ENCODE assay signal across 30 cellular contexts in the genomic region with DNA sequence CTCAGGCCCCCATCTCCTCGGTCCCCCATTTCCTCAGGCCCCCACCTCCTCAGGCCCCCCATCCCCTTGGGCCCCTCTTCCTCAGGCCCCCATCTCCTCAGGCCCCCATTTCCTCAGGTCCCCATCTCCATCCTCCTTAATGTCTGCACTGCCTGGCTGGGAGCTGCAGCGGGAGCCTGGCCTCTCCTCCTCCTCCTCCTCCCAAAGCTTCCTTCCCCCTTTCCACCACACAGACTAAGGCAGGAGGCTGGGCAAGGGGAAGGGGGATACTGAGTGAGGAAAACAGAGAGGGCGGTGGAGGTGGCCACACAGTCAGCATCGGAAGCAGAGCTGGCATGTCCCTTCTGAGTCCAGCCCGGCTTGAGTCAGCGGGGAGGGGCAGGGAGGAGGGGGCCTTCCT.
"Had no signal": no experiment of that assay in that cellular context is flagged by ENCODE, and none has a peak within 500 bp of the region (broad histone marks: within the 10 kb centered on the region; RNA-seq: fewer than 3 reads in every experiment).

No MANE protein-coding gene starts in this region.

- FAIRE-seq: bronchial epithelial cell, colon, endometrium had no signal

- H3K27me3 Mint-ChIP-seq: activated naive CD4-positive, alpha-beta T cell treated with anti-CD3 and anti-CD28 coated beads, Interleukin-2, amount 50 U/mL, for 24 hours had no signal

- H3K27me3 ChIP-seq: upper lobe of left lung, vagina had no signal

- H3K27ac Mint-ChIP-seq: activated CD4-positive, alpha-beta T cell treated with anti-CD3 and anti-CD28 coated beads, Interleukin-2, amount 10 ng/mL, durations not matched to agents 7 days and 5 days; activated CD8-positive, alpha-beta T cell treated with anti-CD3 and anti-CD28 coated beads for 36 hours; activated naive CD4-positive, alpha-beta T cell treated with anti-CD3 and anti-CD28 coated beads, Interleukin-2, amount 50 U/mL, for 24 hours; activated T-helper 2 cell treated with anti-CD3 and anti-CD28 coated beads, Interferon-gamma antibody, Interleukin-2, Interleukin-4, amounts not matched to agents 10 μg/mL and 5 μg/mL and 100 μg/mL, durations not matched to agents 14 hours and 24 hours and 36 hours; stimulated activated naive CD8-positive, alpha-beta T cell treated with anti-CD3 and anti-CD28 coated beads, Interleukin-15, Interleukin-2, amounts not matched to agents 100 ng/mL and 50 ng/mL, for 24 hours had no signal

- H3K4me3 ChIP-seq: esophagus squamous epithelium, thoracic aorta, upper lobe of left lung, vagina had no signal

- H3K9me3 Mint-ChIP-seq: activated CD4-positive, alpha-beta T cell treated with anti-CD3 and anti-CD28 coated beads, Interleukin-2, amount 10 ng/mL, durations not matched to agents 7 days and 5 days; activated CD8-positive, alpha-beta T cell treated with anti-CD3 and anti-CD28 coated beads for 36 hours; activated naive CD4-positive, alpha-beta T cell treated with anti-CD3 and anti-CD28 coated beads, Interleukin-2, amount 50 U/mL, for 24 hours; activated T-helper 2 cell treated with anti-CD3 and anti-CD28 coated beads, Interferon-gamma antibody, Interleukin-2, Interleukin-4, amounts not matched to agents 10 μg/mL and 5 μg/mL and 100 μg/mL, durations not matched to agents 14 hours and 24 hours and 36 hours; central memory CD8-positive, alpha-beta T cell; nephron; stimulated activated naive CD8-positive, alpha-beta T cell treated with anti-CD3 and anti-CD28 coated beads, Interleukin-15, Interleukin-2, amounts not matched to agents 100 ng/mL and 50 ng/mL, for 24 hours had no signal

- H3K79me2 ChIP-seq: parathyroid adenoma had no signal

- DNase-seq: activated CD4-positive, alpha-beta T cell treated with anti-CD3 and anti-CD28 coated beads, Interleukin-2, amount 10 ng/mL, durations not matched to agents 7 days and 5 days; activated CD4-positive, CD25-positive, alpha-beta regulatory T cell treated with anti-CD3 and anti-CD28 coated beads, Interleukin-2, amount 50 U/mL, for 72 hours; activated CD8-positive, alpha-beta T cell treated with anti-CD3 and anti-CD28 coated beads for 36 hours; activated T-cell treated with anti-CD3 and anti-CD28 coated beads, Interleukin-2, amount 50 U/mL, for 48 hours; effector CD8-positive, alpha-beta T cell; esophagus squamous epithelium; foreskin melanocyte; glutamatergic neuron; islet precursor cell; left cardiac atrium; left ventricle myocardium superior; occipital lobe; right cardiac atrium; spleen; T-helper 17 cell; T1000; upper lobe of left lung had no signal

- ATAC-seq: activated CD8-positive, alpha-beta T cell treated with anti-CD3 and anti-CD28 coated beads for 36 hours; left ventricle myocardium superior; T-helper 17 cell had no signal

- H3K9ac ChIP-seq: parathyroid adenoma had no signal

- H3K4me1 ChIP-seq: esophagus squamous epithelium, parathyroid adenoma, upper lobe of left lung, vagina had no signal

- H2AFZ ChIP-seq: parathyroid adenoma had no signal

- H3K27ac ChIP-seq: epithelial cell of prostate, esophagus squamous epithelium, parathyroid adenoma, thoracic aorta, upper lobe of left lung, vagina, WERI-Rb-1 had no signal

- H3K36me3 ChIP-seq: esophagus squamous epithelium, spleen, thoracic aorta, upper lobe of left lung, vagina, WERI-Rb-1 had no signal

- H3K36me3 Mint-ChIP-seq: activated naive CD4-positive, alpha-beta T cell treated with anti-CD3 and anti-CD28 coated beads, Interleukin-2, amount 50 U/mL, for 24 hours had no signal

- H3K4me3 Mint-ChIP-seq: activated CD4-positive, alpha-beta T cell treated with anti-CD3 and anti-CD28 coated beads, Interleukin-2, amount 10 ng/mL, durations not matched to agents 7 days and 5 days; activated CD8-positive, alpha-beta T cell treated with anti-CD3 and anti-CD28 coated beads for 36 hours; activated naive CD4-positive, alpha-beta T cell treated with anti-CD3 and anti-CD28 coated beads, Interleukin-2, amount 50 U/mL, for 24 hours; central memory CD8-positive, alpha-beta T cell; stimulated activated naive CD8-positive, alpha-beta T cell treated with anti-CD3 and anti-CD28 coated beads, Interleukin-15, Interleukin-2, amounts not matched to agents 100 ng/mL and 50 ng/mL, for 24 hours had no signal

- H3K9me3 ChIP-seq: esophagus squamous epithelium, thoracic aorta, upper lobe of left lung, vagina had no signal
